Comparison of ENCODE assay signal across 1 cellular context in the genomic region with DNA sequence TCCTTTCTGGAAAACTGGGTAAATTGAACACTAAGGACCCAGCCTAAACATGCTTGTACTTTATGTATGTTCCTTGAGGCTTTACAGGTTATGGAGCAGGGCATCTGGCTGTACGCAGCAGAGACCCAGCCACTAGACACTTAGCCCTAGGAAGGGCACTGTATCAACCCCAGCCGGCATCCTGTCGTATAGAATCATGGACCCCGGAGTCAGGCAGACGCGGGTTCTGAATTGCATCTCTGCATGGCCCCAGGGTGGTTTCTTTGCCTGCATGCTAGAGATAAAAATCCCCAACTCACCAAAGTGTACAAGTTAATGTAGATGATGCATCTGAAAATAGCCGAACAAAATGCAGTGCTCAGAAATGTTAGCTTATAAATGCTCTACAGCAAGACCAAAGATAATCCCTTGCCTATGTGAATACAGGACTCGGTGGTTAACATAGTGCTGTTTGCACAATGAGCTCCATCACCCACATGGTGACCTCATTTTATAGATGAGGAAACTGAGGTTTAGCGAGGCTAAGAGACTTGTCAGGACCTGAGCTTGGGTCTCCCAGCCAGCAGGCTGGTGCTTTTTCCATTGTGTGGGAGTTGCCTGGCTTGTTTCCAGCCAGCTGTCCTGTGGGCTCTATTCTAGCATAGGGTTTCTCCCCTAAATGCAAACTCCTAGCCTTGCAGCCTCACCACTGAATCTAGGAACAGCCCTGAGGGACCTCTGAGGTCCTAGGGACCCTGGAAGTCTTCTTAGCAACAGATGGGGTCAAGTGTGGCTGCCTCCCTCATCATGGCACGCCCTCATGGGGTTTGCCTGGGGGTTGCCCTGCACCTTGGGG.
TF ChIP-seq lines count a peak whose summit lies in the region.

No MANE protein-coding gene starts in this region.

TF ChIP-seq in GM12878, 131 proteins besides CTCF, POLR2A, EP300 and RAD21 (continued from another document and continues in another):
- TF ChIP-seq USF1 (IDR thresholded peaks at IDR 0.05; ENCODE audit: borderline replicate concordance, extremely low read length, insufficient read depth, low read depth, low read length) (no peak), TCF3 (IDR thresholded peaks at IDR 0.05; ENCODE audit: borderline replicate concordance, insufficient read depth, low read depth, low read length) (no peak), BMI1 (IDR thresholded peaks at IDR 0.05; ENCODE audit: borderline replicate concordance) (no peak), RAD51 (IDR thresholded peaks at IDR 0.05) (no peak), DPF2 (IDR thresholded peaks at IDR 0.05) (peak; percentile 38; the same call in 1 of the 2 replicates), YBX1 (IDR thresholded peaks at IDR 0.05) (no peak), NR2F1 (conservative IDR thresholded peaks at IDR 0.05) (peak; percentile 33; the same call in 1 of the 2 replicates), SPI1 (IDR thresholded peaks at IDR 0.05; ENCODE audit: borderline replicate concordance, insufficient read depth, low read depth, low read length) (no peak), ZNF384 (IDR thresholded peaks at IDR 0.05; ENCODE audit: borderline replicate concordance, low read depth, low read length) (no peak), ATF7 (IDR thresholded peaks at IDR 0.05; ENCODE audit: low read depth) (peak; percentile 61; the same call in 1 of the 2 replicates), PAX8 (IDR thresholded peaks at IDR 0.05) (no peak), BHLHE40 (IDR thresholded peaks at IDR 0.05; ENCODE audit: borderline replicate concordance in 1 of 2, low read depth in 2 of 2, low read length in 1 of 2) (no peak), ZBTB40 (IDR thresholded peaks at IDR 0.05; ENCODE audit: borderline replicate concordance) (no peak), CBFB (IDR thresholded peaks at IDR 0.05; ENCODE audit: low read depth) (no peak), SREBF1 (IDR thresholded peaks at IDR 0.05; ENCODE audit: low read length) (no peak), ESRRA (IDR thresholded peaks at IDR 0.05; ENCODE audit: low read length) (no peak), HDAC2 (IDR thresholded peaks at IDR 0.05) (no peak), ZBTB11 (CRISPR knock-in tag; IDR thresholded peaks at IDR 0.05) (no peak), RFX5 (IDR thresholded peaks at IDR 0.05; ENCODE audit: low read depth, low read length) (no peak), MLLT1 (IDR thresholded peaks at IDR 0.05) (no peak), JUNB (IDR thresholded peaks at IDR 0.05) (no peak), YY1 (IDR thresholded peaks at IDR 0.05; ENCODE audit: low read depth, low read length) (no peak), SP1 (IDR thresholded peaks at IDR 0.05; ENCODE audit: low read depth, low read length) (no peak), POU2F2 (IDR thresholded peaks at IDR 0.05; ENCODE audit: borderline replicate concordance, low read depth, low read length) (no peak), NFYA (IDR thresholded peaks at IDR 0.05; ENCODE audit: borderline replicate concordance, low read depth, low read length) (no peak), EGR1 (IDR thresholded peaks at IDR 0.05; ENCODE audit: borderline replicate concordance in 1 of 2, low read depth in 2 of 2, low read length in 2 of 2) (no peak), IKZF2 (IDR thresholded peaks at IDR 0.05) (peak; percentile 49 to 60; a peak in 2 of 4 replicates), ZNF687 (IDR thresholded peaks at IDR 0.05) (no peak), SUPT20H (IDR thresholded peaks at IDR 0.05; ENCODE audit: borderline replicate concordance, control insufficient read depth, low read depth, low read length) (no peak), SKIL (IDR thresholded peaks at IDR 0.05; ENCODE audit: low read depth, poor library complexity, severe bottlenecking) (no peak), CHD1 (IDR thresholded peaks at IDR 0.05; ENCODE audit: low read depth, low read length) (no peak), REST (IDR thresholded peaks at IDR 0.05; ENCODE audit: low read depth, low read length) (no peak), GATAD2B (conservative IDR thresholded peaks at IDR 0.05; ENCODE audit: low read depth) (no peak), MXI1 (IDR thresholded peaks at IDR 0.05; ENCODE audit: low read depth, low read length) (no peak), NR2C1 (IDR thresholded peaks at IDR 0.05) (no peak), MEF2B (IDR thresholded peaks at IDR 0.05; ENCODE audit: partially characterized antibody, poor library complexity, severe bottlenecking) (no peak), RELA (IDR thresholded peaks at IDR 0.05; ENCODE audit: borderline replicate concordance, partially characterized antibody) (no peak), TARDBP (IDR thresholded peaks at IDR 0.05; ENCODE audit: borderline replicate concordance) (no peak)
